Comparison of ENCODE assay signal across 8 cellular contexts in genomic region chr5:133287500-133287899, GRCh38.
A peak's percentile ranks its signal among the peaks of the same experiment; 100 is the strongest.
DNase-seq lines count a peak whose midpoint lies in the region; ATAC-seq, FAIRE-seq and TF ChIP-seq lines count a peak whose summit lies in the region.

No MANE protein-coding gene starts in this region.

- no peaks in the 10 kb centered on the region for H3K9me1 ChIP-seq in K562 (ENCODE audit: control insufficient read depth, insufficient read depth, low read length)

- no peaks in the 10 kb centered on the region for H3K9me3 ChIP-seq in heart right ventricle
- no peaks in the 10 kb centered on the region for H3K9me3 ChIP-seq in K562 (replicated peaks; ENCODE audit: control insufficient read depth, insufficient read depth, low read depth, low read length)

- H2AFZ ChIP-seq in K562 (ENCODE audit: low read depth, low read length), result no peak overlapping the region

- H3K4me1 ChIP-seq in heart right ventricle (peaks cover 0 to 8% (median 0%) of the 10 kb centered on the region in 9 donors), K562 (replicated peaks in 1 of 2; ENCODE audit: control insufficient read depth in 2 of 2, insufficient read depth in 2 of 2, low read length in 2 of 2) (no peaks in the 10 kb centered on the region)

- intact Hi-C loops in heart right ventricle (cut with DNase I), result loop anchor here in 4 of 10 donors (2.0 to 5.0 kb wide), 2 partner anchors 175 to 177 kb away; no protein-coding TSS in a partner anchor
- intact Hi-C loops in cardiac septum (cut with DNase I), result loop anchor here (2.0 kb wide), 1 partner anchor 177 kb away; no protein-coding TSS in a partner anchor
- intact Hi-C loops in K562 (cut with micrococcal nuclease), result loop anchor here (1.0 kb wide), 1 partner anchor 176 kb away; no protein-coding TSS in a partner anchor

- peak in 7 of 9 donors; percentile 21 to 54 (median 41) for TF ChIP-seq CTCF in heart right ventricle (IDR thresholded peaks at IDR 0.05)
- TF ChIP-seq CTCF in K562 (IDR thresholded peaks at IDR 0.05 in 2 of 3, conservative IDR thresholded peaks at IDR 0.05 in 1 of 3; ENCODE audit: insufficient read depth in 2 of 3, low read depth in 1 of 3, low read length in 3 of 3), result peak; percentile 49 to 53 (median 51); a peak in 5 of 6 replicates

- peak in 1 of 8 donors; percentile 24 for ATAC-seq in heart right ventricle
- peak; percentile 77 for ATAC-seq in K562
- ATAC-seq in GM18511 (IDR thresholded peaks at IDR 0.05; ENCODE audit: unreplicated experiment), result no peak

- in situ Hi-C loops in K562 (cut with MboI), result no loop called here

- no peaks in the 10 kb centered on the region for H3K27me3 ChIP-seq in heart right ventricle
- H3K27me3 ChIP-seq in K562 (ENCODE audit: control insufficient read depth in 2 of 2, insufficient read depth in 2 of 2, low read length in 2 of 2), result peaks cover 0 to 40% of the 10 kb centered on the region in 2 experiments; a peak in 4 of 5 replicates

- 70 to 86% methylated on average over 3 of the region's 3 CpGs for WGBS in heart right ventricle, 2 donors
- 6% methylated on average over 3 of the region's 3 CpGs for WGBS in K562 (ENCODE audit: insufficient coverage, low coverage, missing lambda C conversion rate)

- no peak for TF ChIP-seq EP300 in K562 (IDR thresholded peaks at IDR 0.05; ENCODE audit: low read length)

- POLR2A ChIA-PET in K562 (lab: Yijun Ruan, JAX), result no interaction called here

- DNase-seq in heart right ventricle, result peak in 1 of 2 donors; percentile 29
- no peak for DNase-seq in cardiac septum (ENCODE audit: low spot score)
- DNase-seq in RKO (ENCODE audit: low spot score), result peak; percentile 23
- peak; percentile 20 to 32 (median 26) for DNase-seq in K562 (ENCODE audit: extremely low read depth in 1 of 4, low spot score in 3 of 4)
- DNase-seq in midbrain (lab: John Stamatoyannopoulos, UW), result peak; percentile 55
- DNase-seq in NCI-H1930 (lab: John Stamatoyannopoulos, UW), result no peak
- DNase-seq in mesenteric fat pad (ENCODE audit: low spot score), result no peak

- H3K36me3 ChIP-seq in heart right ventricle (no peaks in the 10 kb centered on the region), K562 (ENCODE audit: control insufficient read depth, insufficient read depth, low read length) (no peaks in the 10 kb centered on the region)

- no peaks in the 10 kb centered on the region for H3K79me2 ChIP-seq in K562 (ENCODE audit: control insufficient read depth, insufficient read depth, low read length)

- H3K4me3 ChIP-seq in heart right ventricle (no peak overlapping the region), K562 (no peak overlapping the region)

- BruUV-seq in K562 (replicated peaks; lab: Mats Ljungman, UMichigan), result no TSS peak

- TF ChIP-seq POLR2A in K562 (conservative IDR thresholded peaks at IDR 0.05), result no peak

- CTCF ChIA-PET in K562 (lab: Yijun Ruan, JAX; ENCODE audit: low intra/inter-chr PET ratio), result interaction anchor here (0.6 to 1.8 kb wide), 2 partner anchors 39 to 176 kb away, joined by 3 to 13 read pairs; no protein-coding TSS in a partner anchor

- peaks cover 5% of the 10 kb centered on the region; the same call in 1 of the 2 replicates for H4K20me1 ChIP-seq in K562 (replicated peaks; ENCODE audit: control insufficient read depth, insufficient read depth, low read length)

- H3K9ac ChIP-seq in K562 (ENCODE audit: insufficient read depth in 1 of 2, low read depth in 2 of 2, low read length in 2 of 2), result no peak overlapping the region

- no peak overlapping the region for H3K27ac ChIP-seq in heart right ventricle
- H3K27ac ChIP-seq in K562 (ENCODE audit: extremely low read depth, low read depth, low read length), result no peak overlapping the region

- H3K4me2 ChIP-seq in K562 (ENCODE audit: insufficient read depth, low read length), result no peak overlapping the region

- FAIRE-seq in K562 (lab: Jason Lieb, UNC), result no peak

- TF ChIP-seq RAD21 in K562 (CRISPR knock-in tag; conservative IDR thresholded peaks at IDR 0.05 in 1 of 2, IDR thresholded peaks at IDR 0.05 in 1 of 2), result peak; percentile 56 to 63

TF ChIP-seq in K562, 482 proteins besides CTCF, POLR2A, EP300 and RAD21:
- TF ChIP-seq ZFP36 (IDR thresholded peaks at IDR 0.05; ENCODE audit: low read depth, low read length, partially characterized antibody) (peak; percentile 31), PHF8 (IDR thresholded peaks at IDR 0.05; ENCODE audit: borderline replicate concordance, low read length) (no peak), STAG1 (CRISPR knock-in tag; IDR thresholded peaks at IDR 0.05; ENCODE audit: borderline replicate concordance) (peak; percentile 61; the same call in 1 of the 2 replicates), BCOR (IDR thresholded peaks at IDR 0.05) (no peak), SMC3 (conservative IDR thresholded peaks at IDR 0.05; ENCODE audit: insufficient read depth, low read depth, low read length) (peak; percentile 46; the same call in 1 of the 2 replicates), TARDBP (IDR thresholded peaks at IDR 0.05) (no peak)
TF ChIP-seq in K562: peak in this region for 3.

Comparison
In these comparisons a context has a peak if more than half of its experiments do, and no peak if none do; other contexts are left out.
1. DNase-seq: peak in RKO (single experiment), K562 (4 of 4) and midbrain (single experiment); none in cardiac septum (single experiment), NCI-H1930 (0 of 2) and mesenteric fat pad (single experiment).